Comparison of ENCODE assay signal across 29 cellular contexts in the genomic region with DNA sequence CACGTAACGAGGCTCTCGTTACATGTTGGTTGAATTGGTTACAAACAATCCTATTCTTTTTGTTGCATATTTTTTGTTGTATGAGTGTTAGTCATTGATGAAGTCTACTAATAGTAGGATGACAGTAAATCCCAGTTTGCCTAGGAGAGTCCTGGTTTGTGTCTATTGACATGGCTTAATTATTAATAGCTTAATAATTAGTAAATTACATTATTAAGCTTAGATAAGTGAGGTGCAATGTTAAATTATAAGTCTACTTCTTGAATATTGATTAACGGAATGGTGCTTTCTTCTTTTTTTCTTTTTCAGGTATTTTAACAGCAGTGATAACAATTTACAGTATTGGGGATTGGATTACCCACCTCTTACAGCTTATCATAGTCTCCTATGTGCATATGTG. TPM values are rescaled to one million over a fixed set of nuclear protein-coding genes. Genes with fewer than 3 reads are reported as not detected.
A peak's percentile ranks its signal among the peaks of the same experiment; 100 is the strongest.
DNase-seq lines count a peak whose midpoint lies in the region; ATAC-seq, FAIRE-seq and TF ChIP-seq lines count a peak whose summit lies in the region.
"Had no signal": no experiment of that assay in that cellular context is flagged by ENCODE, and none has a peak within 500 bp of the region (broad histone marks: within the 10 kb centered on the region; RNA-seq: fewer than 3 reads in every experiment).

No MANE protein-coding gene starts in this region.

- POLR2A ChIA-PET in K562 (lab: Yijun Ruan, JAX) (interaction anchor here (0.9 kb wide), 1 partner anchor 9 kb away, joined by 3 read pairs; no protein-coding TSS in a partner anchor), PC-3 (lab: Charles Lee; ENCODE audit: unreplicated experiment) (no interaction called here)

- intact Hi-C loops in K562 (cut with micrococcal nuclease): no loop called here
- intact Hi-C loops in PC-3 (cut with micrococcal nuclease): no loop called here

- no peak for TF ChIP-seq POLR2A in K562 (conservative IDR thresholded peaks at IDR 0.05)

- no peak for DNase-seq in K562 (ENCODE audit: extremely low read depth in 1 of 4, low spot score in 3 of 4)
- no peak for DNase-seq in PC-3
- DNase-seq: 8988T; ACHN; AML-193; BE2C; C1 segment of cervical spinal cord; Caco-2; Calu3; CD4-positive, alpha-beta memory T cell; CD4-positive, alpha-beta T cell; CD4-positive, CD25-positive, alpha-beta regulatory T cell; CD8-positive, alpha-beta memory T cell; CD8-positive, alpha-beta T cell; COR-L47; DMS 273 treated with DMSO at 0.1 percent for 48 hours; DMS153; DMS53; DMS79; DMS79 treated with DMSO at 0.1 percent for 48 hours; DND-41; EL had no signal

- no peak for FAIRE-seq in K562 (lab: Jason Lieb, UNC)
- FAIRE-seq: A204.1, A549, D721Med had no signal

- CTCF ChIA-PET in K562 (lab: Yijun Ruan, JAX; ENCODE audit: low intra/inter-chr PET ratio): no interaction called here
- CTCF ChIA-PET in PC-3 (lab: Charles Lee): no interaction called here

- H3K9me1 ChIP-seq in K562 (ENCODE audit: control insufficient read depth, insufficient read depth, low read length): no peaks in the 10 kb centered on the region

- no peaks in the 10 kb centered on the region for H3F3A ChIP-seq in PC-3 (ENCODE audit: low read length, unreplicated experiment)

- no peak for ATAC-seq in K562
- no peak for ATAC-seq in PC-3
- ATAC-seq: A549; CD8-positive, alpha-beta T cell had no signal

- H3K4me1 ChIP-seq in K562 (replicated peaks in 1 of 2; ENCODE audit: control insufficient read depth in 2 of 2, insufficient read depth in 2 of 2, low read length in 2 of 2) (no peaks in the 10 kb centered on the region; a peak in 2 of 5 replicates), PC-3 (ENCODE audit: insufficient read depth, low read length) (peaks cover 24% of the 10 kb centered on the region)
- H3K4me1 ChIP-seq: BE2C, BLaER1 had no signal

- H3K9me3 ChIP-seq in K562 (replicated peaks; ENCODE audit: control insufficient read depth, insufficient read depth, low read depth, low read length) (no peaks in the 10 kb centered on the region), PC-3 (ENCODE audit: low read length) (no peaks in the 10 kb centered on the region)
- H3K9me3 ChIP-seq: A549; BE2C; BLaER1; BLaER1 treated with 17β-estradiol and CSF1 and Interleukin-3, amounts not matched to agents 10 nM and 100 nM; Caco-2 had no signal

- in situ Hi-C loops in K562 (cut with MboI): no loop called here

- H3K4me2 ChIP-seq in K562 (ENCODE audit: insufficient read depth, low read length): no peak overlapping the region
- H3K4me2 ChIP-seq in PC-3 (ENCODE audit: low read length): no peak overlapping the region
- H3K4me2 ChIP-seq: A549, BLaER1 had no signal

- WGBS in K562 (ENCODE audit: insufficient coverage, low coverage, missing lambda C conversion rate): 88% methylated on average over 4 of the region's 4 CpGs

- TF ChIP-seq CTCF in K562 (IDR thresholded peaks at IDR 0.05 in 2 of 3, conservative IDR thresholded peaks at IDR 0.05 in 1 of 3; ENCODE audit: insufficient read depth in 2 of 3, low read depth in 1 of 3, low read length in 3 of 3) (no peak), PC-3 (conservative IDR thresholded peaks at IDR 0.05; ENCODE audit: low read depth, low read length) (no peak)

- TF ChIP-seq EP300 in K562 (IDR thresholded peaks at IDR 0.05; ENCODE audit: low read length): no peak

- no TSS peak for BruUV-seq in K562 (replicated peaks; lab: Mats Ljungman, UMichigan)
- no TSS peak for BruUV-seq in PC-3 (replicated peaks; lab: Mats Ljungman, UMichigan)

- H3K27me3 ChIP-seq in K562 (ENCODE audit: control insufficient read depth in 2 of 2, insufficient read depth in 2 of 2, low read length in 2 of 2): no peaks in the 10 kb centered on the region
- H3K27me3 ChIP-seq in PC-3 (ENCODE audit: low read length): no peaks in the 10 kb centered on the region
- H3K27me3 ChIP-seq: BE2C; BLaER1; BLaER1 treated with 17β-estradiol and CSF1 and Interleukin-3, amounts not matched to agents 10 nM and 100 nM had no signal

- H3K9me2 ChIP-seq in PC-3 (replicated peaks; ENCODE audit: low read length): no peaks in the 10 kb centered on the region

- H2AFZ ChIP-seq in K562 (ENCODE audit: low read depth, low read length): no peak overlapping the region
- H2AFZ ChIP-seq in PC-3 (ENCODE audit: low read length): no peak overlapping the region

- H3K27ac ChIP-seq in K562 (ENCODE audit: extremely low read depth, low read depth, low read length): no peak overlapping the region
- no peak overlapping the region for H3K27ac ChIP-seq in PC-3 (ENCODE audit: low read length)
- H3K27ac ChIP-seq: 22Rv1, A549, BLaER1, C4-2B had no signal

- H4K20me1 ChIP-seq in K562 (replicated peaks; ENCODE audit: control insufficient read depth, insufficient read depth, low read length) (no peaks in the 10 kb centered on the region), PC-3 (ENCODE audit: low read length) (no peaks in the 10 kb centered on the region)
- H4K20me1 ChIP-seq: BLaER1; BLaER1 treated with 17β-estradiol and CSF1 and Interleukin-3, amounts not matched to agents 10 nM and 100 nM had no signal

- H3K79me2 ChIP-seq in K562 (ENCODE audit: control insufficient read depth, insufficient read depth, low read length) (no peaks in the 10 kb centered on the region), PC-3 (ENCODE audit: low read length) (no peaks in the 10 kb centered on the region)

- H3K9ac ChIP-seq in K562 (ENCODE audit: insufficient read depth in 1 of 2, low read depth in 2 of 2, low read length in 2 of 2) (no peak overlapping the region), PC-3 (ENCODE audit: low read length) (no peak overlapping the region)
- H3K9ac ChIP-seq: BLaER1; BLaER1 treated with 17β-estradiol and CSF1 and Interleukin-3, amounts not matched to agents 10 nM and 100 nM had no signal

- no peak for TF ChIP-seq RAD21 in K562 (CRISPR knock-in tag; conservative IDR thresholded peaks at IDR 0.05 in 1 of 2, IDR thresholded peaks at IDR 0.05 in 1 of 2)

- peaks cover 11% of the 10 kb centered on the region; the same call in 2 of the 3 replicates for H3K36me3 ChIP-seq in K562 (ENCODE audit: control insufficient read depth, insufficient read depth, low read length)
- H3K36me3 ChIP-seq in PC-3 (ENCODE audit: low read depth, low read length): 0 out of 2 replicates have a peak, but pooled peaks cover 3% of the 10 kb centered on the region
- H3K36me3 ChIP-seq: BE2C had no signal

- H3K4me3 ChIP-seq in K562 (no peak overlapping the region), PC-3 (ENCODE audit: low read length) (no peak overlapping the region)
- H3K4me3 ChIP-seq: A549; BLaER1; BLaER1 treated with 17β-estradiol and CSF1 and Interleukin-3, amounts not matched to agents 10 nM and 100 nM had no signal

TF ChIP-seq in K562, 482 proteins besides CTCF, POLR2A, EP300 and RAD21:
- peak; percentile 92 for TF ChIP-seq DACH1 (IDR thresholded peaks at IDR 0.05; ENCODE audit: partially characterized antibody)
- TF ChIP-seq, protein P1, sequence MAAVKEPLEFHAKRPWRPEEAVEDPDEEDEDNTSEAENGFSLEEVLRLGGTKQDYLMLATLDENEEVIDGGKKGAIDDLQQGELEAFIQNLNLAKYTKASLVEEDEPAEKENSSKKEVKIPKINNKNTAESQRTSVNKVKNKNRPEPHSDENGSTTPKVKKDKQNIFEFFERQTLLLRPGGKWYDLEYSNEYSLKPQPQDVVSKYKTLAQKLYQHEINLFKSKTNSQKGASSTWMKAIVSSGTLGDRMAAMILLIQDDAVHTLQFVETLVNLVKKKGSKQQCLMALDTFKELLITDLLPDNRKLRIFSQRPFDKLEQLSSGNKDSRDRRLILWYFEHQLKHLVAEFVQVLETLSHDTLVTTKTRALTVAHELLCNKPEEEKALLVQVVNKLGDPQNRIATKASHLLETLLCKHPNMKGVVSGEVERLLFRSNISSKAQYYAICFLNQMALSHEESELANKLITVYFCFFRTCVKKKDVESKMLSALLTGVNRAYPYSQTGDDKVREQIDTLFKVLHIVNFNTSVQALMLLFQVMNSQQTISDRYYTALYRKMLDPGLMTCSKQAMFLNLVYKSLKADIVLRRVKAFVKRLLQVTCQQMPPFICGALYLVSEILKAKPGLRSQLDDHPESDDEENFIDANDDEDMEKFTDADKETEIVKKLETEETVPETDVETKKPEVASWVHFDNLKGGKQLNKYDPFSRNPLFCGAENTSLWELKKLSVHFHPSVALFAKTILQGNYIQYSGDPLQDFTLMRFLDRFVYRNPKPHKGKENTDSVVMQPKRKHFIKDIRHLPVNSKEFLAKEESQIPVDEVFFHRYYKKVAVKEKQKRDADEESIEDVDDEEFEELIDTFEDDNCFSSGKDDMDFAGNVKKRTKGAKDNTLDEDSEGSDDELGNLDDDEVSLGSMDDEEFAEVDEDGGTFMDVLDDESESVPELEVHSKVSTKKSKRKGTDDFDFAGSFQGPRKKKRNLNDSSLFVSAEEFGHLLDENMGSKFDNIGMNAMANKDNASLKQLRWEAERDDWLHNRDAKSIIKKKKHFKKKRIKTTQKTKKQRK (IDR thresholded peaks at IDR 0.05; ENCODE audit: borderline replicate concordance, low read depth, low read length): no peak

RNA-seq across cellular contexts. Expression of a gene that starts 34.5 kb away (rescaled TPM):
- 40.1 and 91.4 TPM in 2 replicates for total RNA-seq in K562 (2011; cell fraction: chromatin; rRNA removed; ENCODE audit: low replicate concordance)
- total RNA-seq in K562 (2011; cell fraction: nucleolus; rRNA removed): 22.1 and 29.7 TPM in 2 replicates
- 47.5 and 55.0 TPM in 2 replicates for total RNA-seq in K562 (2011; cell fraction: nucleoplasm; rRNA removed)
- total RNA-seq in K562 (2014; rRNA removed) (18.9 and 21.1 TPM in 2 replicates), K562 (2014; rRNA removed; fragmentation: Illumina TruSeq; extraction: Trizol) (25.4 and 28.0 TPM in 2 replicates), K562 (2015; rRNA removed; fragmentation: Illumina TruSeq; extraction: Trizol) (21.1 and 23.3 TPM in 2 replicates), K562 (2021) (14.6 and 16.9 TPM in 2 replicates), PC-3 (2014; rRNA removed) (16.0 and 17.3 TPM in 2 replicates)
- polyA plus RNA-seq in K562 (2011; rRNA removed) (22.8 and 35.7 TPM in 2 replicates), K562 (2014; fragmentation: Illumina TruSeq; extraction: Trizol) (16.3 and 18.9 TPM in 2 replicates), K562 (2014; fragmentation: Nextera tagmentation; extraction: Ambion mirVana) (10 to 100 TPM; 26.8 to 29.1 TPM), K562 (2014; rRNA removed) (16.0 and 21.9 TPM in 2 replicates)
- polyA plus RNA-seq in K562 (2011; cell fraction: cytosol; rRNA removed): 4.6 and 9.9 TPM in 2 replicates
- polyA plus RNA-seq in K562 (2011; cell fraction: nucleus; rRNA removed): 28.0 and 34.6 TPM in 2 replicates
- polyA plus RNA-seq in K562 (2012): 13.1 and 18.3 TPM in 2 replicates
- 26.1 and 32.9 TPM in 2 replicates for polyA minus RNA-seq in K562 (2011; rRNA and poly(A)+ RNA removed)
- 6.6 and 7.6 TPM in 2 replicates for polyA minus RNA-seq in K562 (2011; cell fraction: cytosol; rRNA and poly(A)+ RNA removed)
- polyA minus RNA-seq in K562 (2011; cell fraction: nucleus; rRNA and poly(A)+ RNA removed): 28.1 and 43.3 TPM in 2 replicates
